15 cellular contexts compared by ENCODE assay signal in the genomic region with DNA sequence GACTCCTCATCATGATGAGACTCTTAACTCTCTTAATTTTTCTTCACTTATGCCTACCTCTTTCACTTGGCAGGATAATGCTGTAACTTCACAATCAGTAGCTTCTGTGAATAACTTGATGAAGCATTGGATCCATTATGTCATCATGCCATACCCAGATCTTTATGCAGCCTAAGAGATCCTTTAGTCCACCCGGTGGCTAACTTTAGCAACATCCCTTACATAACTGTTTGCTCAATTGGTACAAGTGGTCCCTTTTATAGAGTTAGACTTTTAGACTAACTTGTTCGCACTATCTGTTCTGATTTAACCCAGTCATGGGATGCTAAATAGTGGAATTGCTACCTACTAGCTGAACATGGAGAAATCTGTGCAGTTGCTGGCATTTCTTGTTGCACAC.
A peak's percentile ranks its signal among the peaks of the same experiment; 100 is the strongest.
DNase-seq lines count a peak whose midpoint lies in the region; ATAC-seq and TF ChIP-seq lines count a peak whose summit lies in the region.
"Had no signal": no experiment of that assay in that cellular context is flagged by ENCODE, and none has a peak within 500 bp of the region (broad histone marks: within the 10 kb centered on the region; RNA-seq: fewer than 3 reads in every experiment).

No MANE protein-coding gene starts in this region.

- H3K9ac ChIP-seq in HCT116 (ENCODE audit: low read length): no peak overlapping the region

- H3K9me3 Mint-ChIP-seq in activated CD4-positive, alpha-beta T cell treated with anti-CD3 and anti-CD28 coated beads, Interleukin-2, amount 10 ng/mL, durations not matched to agents 24 days and 14 days: no peaks in the 10 kb centered on the region
- H3K9me3 Mint-ChIP-seq: activated B cell treated with CpG ODN at 0.5 μM for 24 hours; CD4-positive, alpha-beta T cell had no signal

- in situ Hi-C loops in astrocyte of the spinal cord (cut with HindIII; ENCODE audit: low sequenced_read_pairs): no loop called here

- peak; percentile 73 for ATAC-seq in HCT116

- H3K4me1 ChIP-seq in HCT116 (ENCODE audit: control insufficient read depth in 1 of 2, insufficient read depth in 2 of 2, low read length in 2 of 2): peaks cover 0 to 6% of the 10 kb centered on the region in 2 experiments; a peak in 1 of 4 replicates
- H3K4me1 ChIP-seq: prostate gland had no signal

- H3K27me3 Mint-ChIP-seq in activated CD4-positive, alpha-beta T cell treated with anti-CD3 and anti-CD28 coated beads, Interleukin-2, amount 10 ng/mL, durations not matched to agents 24 days and 14 days: peaks cover 4% of the 10 kb centered on the region

- H3K36me3 ChIP-seq in HCT116 (ENCODE audit: control insufficient read depth in 1 of 2, insufficient read depth in 2 of 2, low read length in 2 of 2): no peaks in the 10 kb centered on the region
- H3K36me3 ChIP-seq: prostate gland had no signal

- 0 out of 2 replicates have a peak, but pooled peaks have one; percentile 15 for TF ChIP-seq RAD21 in HCT116 (IDR thresholded peaks at IDR 0.05; ENCODE audit: low read depth)

- intact Hi-C loops in HCT116 (cut with micrococcal nuclease): no loop called here
- intact Hi-C loops in activated CD4-positive, alpha-beta T cell treated with anti-CD3 and anti-CD28 coated beads, Interleukin-2, amount 10 ng/mL, durations not matched to agents 24 days and 14 days (cut with micrococcal nuclease): no loop called here

- CTCF ChIA-PET in AG04449 (lab: Yijun Ruan, JAX) (interaction anchor here (2.2 to 3.7 kb wide), 3 partner anchors 26 to 70 kb away, joined by 5 to 16 read pairs (median 9); no protein-coding TSS in a partner anchor), HCT116 (lab: Charles Lee) (interaction anchor here (0.6 kb wide), 1 partner anchor 92 kb away, joined by 3 read pairs; no protein-coding TSS in a partner anchor)

- H3K27ac Mint-ChIP-seq in activated CD4-positive, alpha-beta T cell treated with anti-CD3 and anti-CD28 coated beads, Interleukin-2, amount 10 ng/mL, durations not matched to agents 24 days and 14 days: no peak overlapping the region
- H3K27ac Mint-ChIP-seq: activated B cell treated with CpG ODN at 0.5 μM for 24 hours; CD4-positive, alpha-beta T cell had no signal

- H3K27me3 ChIP-seq in HCT116 (ENCODE audit: insufficient read depth, low read length): no peaks in the 10 kb centered on the region

- no peak for DNase-seq in AG04449 (ENCODE audit: low read depth, low spot score)
- no peak for DNase-seq in HCT116 (ENCODE audit: low read depth, low spot score)
- peak; percentile 17 for DNase-seq in astrocyte of the spinal cord (ENCODE audit: low read depth, low spot score)
- peak; percentile 21 for DNase-seq in iris pigment epithelial cell (ENCODE audit: low read depth)
- DNase-seq in NCI-H2196 treated with DMSO at 0.1 percent for 48 hours (lab: John Stamatoyannopoulos, UW; ENCODE audit: unreplicated experiment): no peak
- DNase-seq in activated CD4-positive, alpha-beta T cell treated with anti-CD3 and anti-CD28 coated beads, Interleukin-2, amount 10 ng/mL, durations not matched to agents 24 days and 14 days: no peak
- no peak for DNase-seq in substantia nigra (lab: John Stamatoyannopoulos, UW)
- DNase-seq in NCI-H2171 treated with DMSO at 0.1 percent for 48 hours (lab: John Stamatoyannopoulos, UW): no peak
- DNase-seq: activated B cell treated with CpG ODN at 0.5 μM for 24 hours; activated naive CD4-positive, alpha-beta T cell treated with anti-CD3 and anti-CD28 coated beads, Interleukin-2, amount 50 U/mL, for 16 hours; CD4-positive, alpha-beta T cell; cortex of kidney; NCI-H1930; NK-92 treated with Interleukin-12 subunit alpha and Interleukin-12 subunit beta, amount 100 ng/mL, for 24 hours had no signal

- 0 out of 2 replicates have a peak, but pooled peaks cover 6% of the 10 kb centered on the region for H3K9me2 ChIP-seq in HCT116 (ENCODE audit: insufficient read depth)

- TF ChIP-seq POLR2A in HCT116 (IDR thresholded peaks at IDR 0.05; ENCODE audit: borderline replicate concordance, extremely low read depth, insufficient read depth, insufficient read length): no peak

- H3K4me3 ChIP-seq in AG04449 (ENCODE audit: low read depth, low read length): no peak overlapping the region
- H3K4me3 ChIP-seq in HCT116 (replicated peaks in 1 of 2; ENCODE audit: low read depth in 1 of 2, low read length in 2 of 2): no peak overlapping the region
- H3K4me3 ChIP-seq in astrocyte of the spinal cord (ENCODE audit: low read depth, low read length): no peak overlapping the region
- H3K4me3 ChIP-seq: prostate gland had no signal

- no peak overlapping the region for H3K27ac ChIP-seq in HCT116 (ENCODE audit: low read depth, low read length)
- no peak overlapping the region for H3K27ac ChIP-seq in substantia nigra (ENCODE audit: low read depth, low read length, poor library complexity, severe bottlenecking)
- H3K27ac ChIP-seq: prostate gland had no signal

- H4K20me1 ChIP-seq in HCT116 (ENCODE audit: insufficient read depth): no peaks in the 10 kb centered on the region

- RAD21 ChIA-PET in HCT116 (lab: Charles Lee; ENCODE audit: low non-redundant PET in 1 of 2, low total read pairs in 2 of 2, uncharacterized antibody in 2 of 2, unreplicated experiment in 2 of 2): no interaction called here

- TF ChIP-seq CTCF in AG04449 (IDR thresholded peaks at IDR 0.05; ENCODE audit: insufficient read depth, low read length, missing control alignments) (peak; percentile 5), HCT116 (IDR thresholded peaks at IDR 0.05 in 2 of 3, conservative IDR thresholded peaks at IDR 0.05 in 1 of 3; ENCODE audit: borderline replicate concordance in 1 of 3, insufficient read depth in 1 of 3, low read depth in 2 of 3, low read length in 2 of 3) (peak in 1 of 3 experiments; percentile 30; a peak in 1 of 6 replicates), astrocyte of the spinal cord (IDR thresholded peaks at IDR 0.05; ENCODE audit: low read depth, low read length) (no peak)

- POLR2A ChIA-PET in AG04449 (lab: Yijun Ruan, JAX): no interaction called here
- POLR2A ChIA-PET in HCT116 (lab: Charles Lee): no interaction called here

- H3K4me1 Mint-ChIP-seq in activated CD4-positive, alpha-beta T cell treated with anti-CD3 and anti-CD28 coated beads, Interleukin-2, amount 10 ng/mL, durations not matched to agents 24 days and 14 days: no peaks in the 10 kb centered on the region
- H3K4me1 Mint-ChIP-seq: activated B cell treated with CpG ODN at 0.5 μM for 24 hours had no signal

- BruUV-seq in HCT116 (replicated peaks; lab: Mats Ljungman, UMichigan): no TSS peak

- no peaks in the 10 kb centered on the region for H3K79me2 ChIP-seq in HCT116 (ENCODE audit: insufficient read depth, low read length)

- no peak overlapping the region for H2AFZ ChIP-seq in HCT116 (ENCODE audit: low read depth, low read length, poor library complexity, severe bottlenecking)

- H3K9me3 ChIP-seq in HCT116 (ENCODE audit: control insufficient read depth in 1 of 2, insufficient read depth in 1 of 2, low read depth in 1 of 2, low read length in 2 of 2): no peaks in the 10 kb centered on the region
- H3K9me3 ChIP-seq: prostate gland had no signal

- H3K4me2 ChIP-seq in HCT116 (ENCODE audit: low read length): no peak overlapping the region

- no peaks in the 10 kb centered on the region for H3K36me3 Mint-ChIP-seq in activated CD4-positive, alpha-beta T cell treated with anti-CD3 and anti-CD28 coated beads, Interleukin-2, amount 10 ng/mL, durations not matched to agents 24 days and 14 days (ENCODE audit: low read depth)

- no peak overlapping the region for H3K4me3 Mint-ChIP-seq in activated CD4-positive, alpha-beta T cell treated with anti-CD3 and anti-CD28 coated beads, Interleukin-2, amount 10 ng/mL, durations not matched to agents 24 days and 14 days
- H3K4me3 Mint-ChIP-seq: activated B cell treated with CpG ODN at 0.5 μM for 24 hours; CD4-positive, alpha-beta T cell had no signal

TF ChIP-seq in HCT116, 20 proteins besides CTCF, POLR2A, EP300 and RAD21 (continues in another document):
- TF ChIP-seq, protein P1, sequence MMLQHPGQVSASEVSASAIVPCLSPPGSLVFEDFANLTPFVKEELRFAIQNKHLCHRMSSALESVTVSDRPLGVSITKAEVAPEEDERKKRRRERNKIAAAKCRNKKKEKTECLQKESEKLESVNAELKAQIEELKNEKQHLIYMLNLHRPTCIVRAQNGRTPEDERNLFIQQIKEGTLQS (IDR thresholded peaks at IDR 0.05): no peak
- TF ChIP-seq EZH2 (IDR thresholded peaks at IDR 0.05) (no peak), EZH2phosphoT487 (IDR thresholded peaks at IDR 0.05; ENCODE audit: borderline replicate concordance) (no peak), ELF1 (IDR thresholded peaks at IDR 0.05; ENCODE audit: borderline replicate concordance, low read depth) (no peak), YY1 (IDR thresholded peaks at IDR 0.05; ENCODE audit: extremely low read depth, insufficient replicate concordance, low read depth, low read length) (no peak), CBX3 (IDR thresholded peaks at IDR 0.05; ENCODE audit: low read depth) (no peak), SIN3A (IDR thresholded peaks at IDR 0.05; ENCODE audit: low read depth) (no peak), FOSL1 (IDR thresholded peaks at IDR 0.05; ENCODE audit: low read depth) (no peak), SP1 (IDR thresholded peaks at IDR 0.05; ENCODE audit: low read depth) (no peak), SRF (IDR thresholded peaks at IDR 0.05; ENCODE audit: low read depth) (no peak), MAX (IDR thresholded peaks at IDR 0.05) (no peak), CEBPB (IDR thresholded peaks at IDR 0.05; ENCODE audit: low read depth) (no peak)

Comparison
In these comparisons a context has a peak if more than half of its experiments do, and no peak if none do; other contexts are left out.
1. DNase-seq: peak in astrocyte of the spinal cord (single experiment) and iris pigment epithelial cell (single experiment); none in AG04449 (single experiment), HCT116 (single experiment), NCI-H2196 treated with DMSO at 0.1 percent for 48 hours (single experiment), activated CD4-positive, alpha-beta T cell treated with anti-CD3 and anti-CD28 coated beads, Interleukin-2, amount 10 ng/mL, durations not matched to agents 24 days and 14 days (single experiment), substantia nigra (0 of 49) and NCI-H2171 treated with DMSO at 0.1 percent for 48 hours (single experiment).